In genomic region chr4:153249199-153250154, GRCh38 we compare ENCODE assay signal across 8 cellular contexts. TPM values are rescaled to one million over a fixed set of nuclear protein-coding genes. Genes with fewer than 3 reads are reported as not detected.
DNase-seq lines count a peak whose midpoint lies in the region; ATAC-seq, FAIRE-seq and TF ChIP-seq lines count a peak whose summit lies in the region.

No MANE protein-coding gene starts in this region.

- H3K9me3 ChIP-seq in PC-3 (ENCODE audit: low read length) (no peaks in the 10 kb centered on the region), esophagus muscularis mucosa (no peaks in the 10 kb centered on the region)

- peak overlapping the region; percentile 72 for H3K4me3 ChIP-seq in PC-3 (ENCODE audit: low read length)
- peak overlapping the region; percentile 53 to 65 (median 60) for H3K4me3 ChIP-seq in esophagus muscularis mucosa

- WGBS in esophagus muscularis mucosa: 14% methylated on average over 38 of the region's 44 CpGs

- H4K20me1 ChIP-seq in PC-3 (ENCODE audit: low read length): no peaks in the 10 kb centered on the region

- H3K36me3 Mint-ChIP-seq in Calu3 (ENCODE audit: insufficient read depth, unreplicated experiment): peaks cover 21% of the 10 kb centered on the region

- no peaks in the 10 kb centered on the region for H3K79me2 ChIP-seq in PC-3 (ENCODE audit: low read length)

- intact Hi-C loops in Calu3 (cut with micrococcal nuclease; ENCODE audit: unreplicated experiment): no loop called here
- intact Hi-C loops in PC-3 (cut with micrococcal nuclease): loop anchor here (2.0 kb wide), 1 partner anchor 15 kb away; no protein-coding TSS in a partner anchor
- intact Hi-C loops in esophagus muscularis mucosa (cut with DNase I): no loop called here

- no peaks in the 10 kb centered on the region for H3K9me3 Mint-ChIP-seq in Calu3 (ENCODE audit: low read depth, unreplicated experiment)

- no peaks in the 10 kb centered on the region for H3K27me3 Mint-ChIP-seq in Calu3 (ENCODE audit: unreplicated experiment)

- peak overlapping the region; percentile 72 for H3K9ac ChIP-seq in PC-3 (ENCODE audit: low read length)

- H3K9me2 ChIP-seq in PC-3 (replicated peaks; ENCODE audit: low read length): no peaks in the 10 kb centered on the region

- CTCF ChIA-PET in Calu3 (lab: Charles Lee): interaction anchor here (0.6 to 2.0 kb wide), 2 partner anchors 107 to 695 kb away, joined by 3 to 6 read pairs; no protein-coding TSS in a partner anchor
- CTCF ChIA-PET in PC-3 (lab: Charles Lee): no interaction called here

- peak overlapping the region; percentile 37 for H3K27ac ChIP-seq in PC-3 (ENCODE audit: low read length)
- H3K27ac ChIP-seq in esophagus muscularis mucosa (replicated peaks in 1 of 4): peak overlapping the region; percentile 57 to 71 (median 64)

- no peaks in the 10 kb centered on the region for H3F3A ChIP-seq in PC-3 (ENCODE audit: low read length, unreplicated experiment)

- TF ChIP-seq CTCF in Calu3 (IDR thresholded peaks at IDR 0.05; ENCODE audit: unreplicated experiment) (no peak), PC-3 (conservative IDR thresholded peaks at IDR 0.05; ENCODE audit: low read depth, low read length) (no peak), esophagus muscularis mucosa (IDR thresholded peaks at IDR 0.05) (no peak)

- no peak for TF ChIP-seq EP300 in esophagus muscularis mucosa (IDR thresholded peaks at IDR 0.05)

- peaks cover 9% of the 10 kb centered on the region for H3K4me1 Mint-ChIP-seq in Calu3 (ENCODE audit: low read depth, unreplicated experiment)

- TF ChIP-seq POLR2A in esophagus muscularis mucosa (IDR thresholded peaks at IDR 0.05; ENCODE audit: low read depth): no peak

- no peaks in the 10 kb centered on the region for H3K27me3 ChIP-seq in PC-3 (ENCODE audit: low read length)
- no peaks in the 10 kb centered on the region for H3K27me3 ChIP-seq in esophagus muscularis mucosa

- peak overlapping the region; percentile 83 for H3K27ac Mint-ChIP-seq in Calu3 (ENCODE audit: unreplicated experiment)

- H3K36me3 ChIP-seq in PC-3 (ENCODE audit: low read depth, low read length) (no peaks in the 10 kb centered on the region), esophagus muscularis mucosa (no peaks in the 10 kb centered on the region)

- FAIRE-seq in HTR-8/SVneo (lab: Jason Lieb, UNC): peak; percentile 13

- peak overlapping the region; percentile 94 for H3K4me3 Mint-ChIP-seq in Calu3 (ENCODE audit: low read depth, unreplicated experiment)

- H3K4me2 ChIP-seq in PC-3 (ENCODE audit: low read length): peak overlapping the region; percentile 85

- ATAC-seq in GM21423 (IDR thresholded peaks at IDR 0.05; ENCODE audit: unreplicated experiment): peak; percentile 98
- ATAC-seq in PC-3: peak; percentile 88

- peak; percentile 83 for DNase-seq in Calu3
- peak; percentile 93 for DNase-seq in HTR-8/SVneo (ENCODE audit: insufficient read length, low spot score)
- DNase-seq in PC-3: peak; percentile 73
- DNase-seq in activated T-cell treated with anti-CD3 and anti-CD28 coated beads, Interleukin-2, amount 50 U/mL, for 48 hours: peak; percentile 82 to 88
- no peak for DNase-seq in esophagus muscularis mucosa (ENCODE audit: extremely low spot score)
- peak; percentile 82 for DNase-seq in myocyte (ENCODE audit: low read depth)
- peak; percentile 62 to 67 for DNase-seq in stimulated activated CD8-positive, alpha-beta memory T cell treated with anti-CD3 and anti-CD28 coated beads, Interleukin-7, amount 100 ng/mL, for 48 hours (ENCODE audit: extremely low read depth in 1 of 2, low read depth in 1 of 2)

- peaks cover 34% of the 10 kb centered on the region for H3K4me1 ChIP-seq in PC-3 (ENCODE audit: insufficient read depth, low read length)
- peaks cover 11 to 20% (median 17%) of the 10 kb centered on the region in 4 donors for H3K4me1 ChIP-seq in esophagus muscularis mucosa

- H2AFZ ChIP-seq in PC-3 (ENCODE audit: low read length): peak overlapping the region; percentile 95

- POLR2A ChIA-PET in PC-3 (lab: Charles Lee; ENCODE audit: unreplicated experiment): interaction anchor here (0.6 kb wide), 1 partner anchor 150 kb away, joined by 3 read pairs; no protein-coding TSS in a partner anchor

- BruUV-seq in Calu3 (replicated peaks; lab: Mats Ljungman, UMichigan): no TSS peak
- TSS peak; percentile 51 for BruUV-seq in PC-3 (replicated peaks; lab: Mats Ljungman, UMichigan)

RNA-seq across cellular contexts. Expression of gene TRIM2, which starts 45.2 kb away (rescaled TPM):
- total RNA-seq in Calu3 (2022) (35.5 and 49.6 TPM in 2 replicates), PC-3 (2014; rRNA removed) (18.9 and 20.2 TPM in 2 replicates), esophagus muscularis mucosa (10 to 100 TPM; 28.3 to 36.9 (median 30.4) TPM), myocyte (8.0 and 8.3 TPM in 2 replicates)
- polyA plus RNA-seq in myocyte (2012): 2.8 TPM
